26 cellular contexts compared by ENCODE assay signal in genomic region chr2:184091456-184091855, GRCh38.
"Had no signal": no experiment of that assay in that cellular context is flagged by ENCODE, and none has a peak within 500 bp of the region (broad histone marks: within the 10 kb centered on the region; RNA-seq: fewer than 3 reads in every experiment).

No MANE protein-coding gene starts in this region.

- FAIRE-seq: endometrium, islet of Langerhans, keratinocyte had no signal

- DNase-seq: colonic mucosa; cortex of kidney; effector CD8-positive, alpha-beta T cell; effector memory CD8-positive, alpha-beta T cell; endodermal cell; erythroblast; esophagus squamous epithelium; foreskin fibroblast; foreskin melanocyte; gastrocnemius medialis; glutamatergic neuron; head of caudate nucleus; heart right ventricle; hippocampal formation; left cardiac atrium; left lung; left ventricle myocardium superior; lower lobe of right lung; mesenchymal stem cell; mucosa of descending colon; naive B cell had no signal

- H3K36me3 ChIP-seq: colonic mucosa, esophagus squamous epithelium, gastrocnemius medialis, heart right ventricle, left lung, lower lobe of right lung had no signal

- H3K9me3 ChIP-seq: colonic mucosa, esophagus squamous epithelium, gastrocnemius medialis, lower lobe of right lung, mucosa of descending colon had no signal

- H3K4me1 ChIP-seq: colonic mucosa, esophagus squamous epithelium, gastrocnemius medialis, heart right ventricle, left lung, lower lobe of right lung had no signal

- H3K27me3 ChIP-seq: colonic mucosa, esophagus squamous epithelium, gastrocnemius medialis, heart right ventricle, left lung had no signal

- H3K27ac ChIP-seq: colonic mucosa, epithelial cell of prostate, esophagus squamous epithelium, gastrocnemius medialis, heart right ventricle, left lung, lower lobe of right lung had no signal

- H3K4me3 ChIP-seq: colonic mucosa, esophagus squamous epithelium, gastrocnemius medialis, heart right ventricle, left lung, lower lobe of right lung, mucosa of descending colon had no signal

- ATAC-seq: effector memory CD8-positive, alpha-beta T cell; esophagus mucosa; gastrocnemius medialis; heart right ventricle; left cardiac atrium; left lung; left ventricle myocardium superior; lower lobe of right lung; mucosa of descending colon had no signal
